ENCODE assay signal across 22 cellular contexts in the genomic region with DNA sequence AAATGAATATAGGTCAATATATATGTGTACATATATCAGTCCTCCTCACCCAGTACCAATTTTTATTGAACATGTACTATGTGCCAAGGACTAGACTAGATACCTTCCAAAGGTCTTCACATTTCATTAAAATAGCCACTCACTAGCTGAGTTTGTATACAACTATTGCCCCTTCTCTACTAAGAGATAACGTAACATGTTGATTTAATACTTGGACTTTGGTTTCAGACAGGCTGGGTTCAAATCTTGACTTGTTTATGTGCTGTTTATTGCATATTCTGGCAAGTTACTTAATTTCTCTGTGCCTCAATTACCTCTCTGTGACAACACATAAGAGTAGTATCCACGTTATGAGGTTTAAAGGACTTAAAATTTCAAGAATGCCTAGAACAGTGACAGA.
"Had no signal": no experiment of that assay in that cellular context is flagged by ENCODE, and none has a peak within 500 bp of the region (broad histone marks: within the 10 kb centered on the region; RNA-seq: fewer than 3 reads in every experiment).

No MANE protein-coding gene starts in this region.

- H3K27ac ChIP-seq: coronary artery, dorsolateral prefrontal cortex, esophagus muscularis mucosa, foreskin keratinocyte, gastroesophageal sphincter, heart left ventricle, hepatocyte, left ventricle myocardium inferior, lower lobe of right lung had no signal

- H3K4me3 ChIP-seq: coronary artery, dorsolateral prefrontal cortex, esophagus muscularis mucosa, gastroesophageal sphincter, heart left ventricle, hepatocyte, left ventricle myocardium inferior, lower lobe of right lung, mucosa of descending colon had no signal

- H3K36me3 ChIP-seq: esophagus muscularis mucosa, gastroesophageal sphincter, heart left ventricle, left ventricle myocardium inferior, lower lobe of right lung had no signal

- H3K4me2 ChIP-seq: hepatocyte had no signal

- H3K27me3 ChIP-seq: foreskin keratinocyte, hepatocyte had no signal

- DNase-seq: dermis blood vessel endothelial cell; dorsolateral prefrontal cortex; effector CD4-positive, alpha-beta T cell; effector memory CD4-positive, alpha-beta T cell; foreskin keratinocyte; heart left ventricle; hypothalamus; immature natural killer cell; islet precursor cell; left cardiac atrium; left ventricle myocardium inferior; lower lobe of right lung; mesenchymal stem cell; mucosa of descending colon; naive B cell had no signal

- H3K27ac Mint-ChIP-seq: immature natural killer cell, mesothelial cell of epicardium, naive B cell had no signal

- H3K9me3 ChIP-seq: esophagus muscularis mucosa, gastroesophageal sphincter, heart left ventricle, left ventricle myocardium inferior, lower lobe of right lung, mucosa of descending colon had no signal

- H3K4me1 Mint-ChIP-seq: immature natural killer cell had no signal

- H3K4me1 ChIP-seq: foreskin keratinocyte, lower lobe of right lung had no signal

- H3K9me3 Mint-ChIP-seq: immature natural killer cell, mesothelial cell of epicardium, naive B cell had no signal

- FAIRE-seq: colon, frontal cortex had no signal

- H3K4me3 Mint-ChIP-seq: immature natural killer cell, mesothelial cell of epicardium, naive B cell had no signal

- H3K79me2 ChIP-seq: hepatocyte had no signal

- H3K36me3 Mint-ChIP-seq: immature natural killer cell, mesothelial cell of epicardium, naive B cell had no signal

- H2AFZ ChIP-seq: hepatocyte had no signal

- ATAC-seq: foreskin keratinocyte, gastroesophageal sphincter, heart left ventricle, left cardiac atrium, lower lobe of right lung, mucosa of descending colon had no signal
